In the genomic region with DNA sequence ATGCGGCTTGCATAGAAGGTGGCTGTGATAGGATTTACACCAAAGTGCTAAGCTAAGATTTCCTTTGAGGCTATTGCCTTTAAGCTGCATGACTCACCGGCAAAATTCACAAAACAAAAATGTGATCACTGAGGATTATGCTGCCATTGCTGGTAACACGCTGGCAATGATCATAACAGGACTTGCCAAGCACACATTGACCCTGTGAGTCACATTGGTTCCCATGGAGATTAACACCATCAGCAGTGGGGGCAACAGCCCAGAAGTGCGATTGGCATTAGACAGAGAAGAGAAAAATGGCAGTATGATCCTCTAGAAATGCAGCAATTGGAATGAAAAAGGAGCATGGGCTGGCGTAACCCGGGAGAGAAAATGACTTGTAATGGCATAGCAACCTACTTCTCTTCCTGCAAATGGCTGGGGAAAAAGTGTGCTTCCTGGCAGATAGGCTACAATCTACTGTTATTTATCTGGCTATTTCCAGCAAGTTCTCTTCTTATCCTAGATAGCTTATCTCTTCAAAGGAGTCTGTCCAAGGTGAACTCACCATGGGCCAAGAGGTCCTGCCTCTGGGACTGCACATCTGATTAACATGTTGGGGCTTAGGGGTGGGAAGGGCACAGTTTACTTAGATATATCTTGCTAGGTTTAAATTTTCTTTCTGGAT, we compare ENCODE assay signal across 13 cellular contexts.
DNase-seq lines count a peak whose midpoint lies in the region; ATAC-seq, FAIRE-seq and TF ChIP-seq lines count a peak whose summit lies in the region.
"Had no signal": no experiment of that assay in that cellular context is flagged by ENCODE, and none has a peak within 500 bp of the region (broad histone marks: within the 10 kb centered on the region; RNA-seq: fewer than 3 reads in every experiment).

No MANE protein-coding gene starts in this region.

- H3K9me3 ChIP-seq in right atrium auricular region: no peaks in the 10 kb centered on the region
- no peaks in the 10 kb centered on the region for H3K9me3 ChIP-seq in aorta (ENCODE audit: control insufficient read depth, low read length)
- H3K9me3 ChIP-seq in stomach: no peaks in the 10 kb centered on the region
- H3K9me3 ChIP-seq: mucosa of descending colon, vagina had no signal

- WGBS in aorta, 2 donors: 8 to 10% methylated on average over 6 of the region's 6 CpGs
- 52 to 66% (median 60%) methylated on average over 6 of the region's 6 CpGs for WGBS in stomach, 5 donors

- ATAC-seq in Right ventricle myocardium inferior (no peak), aorta (ENCODE audit: low FRiP score) (peak; percentile 90), GM19395 (IDR thresholded peaks at IDR 0.05; ENCODE audit: unreplicated experiment) (no peak), GM18909 (IDR thresholded peaks at IDR 0.05; ENCODE audit: poor library complexity, unreplicated experiment) (no peak)
- ATAC-seq: mucosa of descending colon had no signal

- TF ChIP-seq CTCF in right atrium auricular region (IDR thresholded peaks at IDR 0.05): no peak
- TF ChIP-seq CTCF in stomach (IDR thresholded peaks at IDR 0.05): no peak

- FAIRE-seq in islet of Langerhans (lab: Jason Lieb, UNC): peak; percentile 41

- H3K27me3 ChIP-seq in right atrium auricular region (no peaks in the 10 kb centered on the region), aorta (ENCODE audit: control insufficient read depth in 1 of 2, insufficient read depth in 2 of 2, low read length in 1 of 2) (no peaks in the 10 kb centered on the region), stomach (no peaks in the 10 kb centered on the region)
- H3K27me3 ChIP-seq: BLaER1, vagina had no signal

- no peaks in the 10 kb centered on the region for H3K4me1 ChIP-seq in right atrium auricular region
- H3K4me1 ChIP-seq in aorta (ENCODE audit: control insufficient read depth in 1 of 2, insufficient read depth in 2 of 2, low read length in 2 of 2): peaks cover 3 to 6% of the 10 kb centered on the region in 2 donors
- peaks cover 0 to 9% (median 0%) of the 10 kb centered on the region in 4 donors for H3K4me1 ChIP-seq in stomach
- H3K4me1 ChIP-seq: BLaER1 had no signal

- peak; percentile 75 for DNase-seq in right atrium auricular region (ENCODE audit: low spot score)
- no peak for DNase-seq in Right ventricle myocardium inferior (ENCODE audit: missing footprints)
- DNase-seq in amniotic stem cell (lab: John Stamatoyannopoulos, UW): peak; percentile 42
- peak; percentile 82 to 83 for DNase-seq in aorta
- DNase-seq in stomach: no peak
- DNase-seq: mucosa of descending colon; stimulated activated CD4-positive, alpha-beta T cell treated with anti-CD3 and anti-CD28 coated beads, Interleukin-4, amount 100 ng/mL, for 24 hours; T-helper 9 cell had no signal

- H3K27ac ChIP-seq in right atrium auricular region (no peak overlapping the region), aorta (ENCODE audit: low read depth in 1 of 2, low read length in 2 of 2) (peak overlapping the region; percentile 37 to 67), stomach (peak overlapping the region in 1 of 5 donors; percentile 40)
- H3K27ac ChIP-seq: BLaER1, vagina had no signal

- intact Hi-C loops in Right ventricle myocardium inferior (cut with DNase I) (no loop called here), aorta (cut with DNase I) (loop anchor here in 1 of 2 donors (2.0 kb wide), 1 partner anchor 78 kb away; no protein-coding TSS in a partner anchor), stomach (cut with DNase I; ENCODE audit: low total_unique reads) (no loop called here)

- H3K36me3 ChIP-seq in right atrium auricular region (no peaks in the 10 kb centered on the region), aorta (ENCODE audit: control insufficient read depth in 1 of 2, insufficient read depth in 2 of 2, low read length in 1 of 2) (no peaks in the 10 kb centered on the region), stomach (no peaks in the 10 kb centered on the region)
- H3K36me3 ChIP-seq: BLaER1, vagina had no signal

- no peak for TF ChIP-seq POLR2A in stomach (IDR thresholded peaks at IDR 0.05)

- TF ChIP-seq EP300 in stomach (IDR thresholded peaks at IDR 0.05): no peak

- H3K4me3 ChIP-seq in right atrium auricular region (no peak overlapping the region), aorta (ENCODE audit: low read length in 2 of 2) (no peak overlapping the region), stomach (no peak overlapping the region)
- H3K4me3 ChIP-seq: BLaER1, mucosa of descending colon, vagina had no signal

Comparison
In these comparisons a context has a peak if more than half of its experiments do, and no peak if none do; other contexts are left out.
1. DNase-seq: peak in right atrium auricular region (single experiment), amniotic stem cell (single experiment) and aorta (2 of 2); none in Right ventricle myocardium inferior (single experiment) and stomach (single experiment).
2. H3K27ac ChIP-seq: peak in aorta (2 of 2); none in right atrium auricular region (0 of 2).